In the genomic region with DNA sequence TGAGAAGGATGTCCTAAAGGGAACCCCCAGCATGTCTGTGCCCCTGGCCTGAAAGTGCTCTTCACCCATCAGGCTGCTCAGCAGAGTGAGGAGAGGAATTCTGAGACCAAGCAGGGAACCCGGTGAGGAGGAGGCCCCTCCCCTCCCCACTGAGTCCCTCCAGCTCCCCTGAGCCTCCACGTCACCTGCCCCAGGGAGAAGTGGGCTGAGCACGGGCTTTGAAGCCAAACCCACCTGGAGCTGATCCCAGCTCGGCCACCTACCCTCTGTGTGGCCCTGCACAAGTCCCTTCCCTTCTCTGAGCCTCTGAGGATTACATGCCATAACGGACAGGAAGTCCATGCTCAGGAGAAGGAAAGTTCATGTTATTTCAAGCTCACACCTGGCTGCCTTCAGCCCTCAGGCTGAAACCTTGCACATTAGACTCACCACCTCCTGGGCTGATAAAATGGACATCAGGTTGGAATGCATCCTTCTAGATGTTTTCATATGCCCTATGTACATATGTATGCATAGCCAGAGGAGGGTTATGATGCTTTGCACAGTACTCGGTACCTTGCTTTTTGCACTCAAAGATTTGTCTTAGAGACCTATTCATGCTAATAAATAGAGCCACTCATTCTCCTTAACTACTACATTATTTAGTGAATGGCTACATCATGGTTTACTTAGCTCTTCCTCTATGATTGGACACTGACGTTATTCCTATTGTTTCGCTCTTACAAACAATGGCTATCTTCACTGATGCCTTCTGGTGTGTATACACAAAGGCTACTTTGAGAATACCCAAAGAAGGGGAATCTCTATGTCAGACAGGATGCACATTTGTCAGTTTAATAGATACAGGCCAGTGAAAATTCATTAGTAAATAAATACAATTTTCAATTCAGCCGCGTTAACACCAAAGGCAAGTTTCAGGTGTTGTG, we compare ENCODE assay signal across 18 cellular contexts. TPM values are rescaled to one million over a fixed set of nuclear protein-coding genes. Genes with fewer than 3 reads are reported as not detected.
DNase-seq lines count a peak whose midpoint lies in the region; ATAC-seq and TF ChIP-seq lines count a peak whose summit lies in the region.
"Had no signal": no experiment of that assay in that cellular context is flagged by ENCODE, and none has a peak within 500 bp of the region (broad histone marks: within the 10 kb centered on the region; RNA-seq: fewer than 3 reads in every experiment).

No MANE protein-coding gene starts in this region.

- no peaks in the 10 kb centered on the region for H3K36me3 ChIP-seq in esophagus muscularis mucosa
- H3K36me3 ChIP-seq in aorta (ENCODE audit: control insufficient read depth in 1 of 2, insufficient read depth in 2 of 2, low read length in 1 of 2) = no peaks in the 10 kb centered on the region
- H3K36me3 ChIP-seq in effector memory CD4-positive, alpha-beta T cell (ENCODE audit: control insufficient read depth, insufficient read depth, low read length) = no peaks in the 10 kb centered on the region

- peak; percentile 72 for TF ChIP-seq POLR2A in NB4 (IDR thresholded peaks at IDR 0.05; ENCODE audit: extremely low read depth, insufficient read length)
- no peak for TF ChIP-seq POLR2A in esophagus muscularis mucosa (IDR thresholded peaks at IDR 0.05; ENCODE audit: low read depth)

- H3K27me3 ChIP-seq in esophagus muscularis mucosa (peaks cover 0 to 58% (median 0%) of the 10 kb centered on the region in 4 donors), aorta (ENCODE audit: control insufficient read depth in 1 of 2, insufficient read depth in 2 of 2, low read length in 1 of 2) (no peaks in the 10 kb centered on the region)
- H3K27me3 ChIP-seq in effector memory CD4-positive, alpha-beta T cell (replicated peaks; ENCODE audit: control insufficient read depth, insufficient read depth, low read length, poor library complexity, severe bottlenecking) = no peaks in the 10 kb centered on the region

- whole genome bisulfite sequencing in esophagus muscularis mucosa = 69% methylated on average over 7 of the region's 10 CpGs
- 72 to 73% methylated on average over 10 of the region's 10 CpGs for WGBS in aorta, 2 donors

- TF ChIP-seq CTCF in NB4 (IDR thresholded peaks at IDR 0.05; ENCODE audit: low read depth, low read length) = no peak
- no peak for TF ChIP-seq CTCF in esophagus muscularis mucosa (IDR thresholded peaks at IDR 0.05)

- H3K27ac ChIP-seq in esophagus muscularis mucosa (replicated peaks in 1 of 4) (no peak overlapping the region), aorta (ENCODE audit: low read depth in 1 of 2, low read length in 2 of 2) (no peak overlapping the region)
- no peak overlapping the region for H3K27ac ChIP-seq in effector memory CD4-positive, alpha-beta T cell (ENCODE audit: insufficient read depth, low read length, poor library complexity, severe bottlenecking)
- H3K27ac ChIP-seq: 22Rv1, C4-2B, KMS-11 had no signal

- DNase-seq in DMS53 (lab: John Stamatoyannopoulos, UW) (peak; percentile 25), DMS53 treated with DMSO at 0.1 percent for 48 hours (lab: John Stamatoyannopoulos, UW; ENCODE audit: unreplicated experiment) (no peak), NB4 (ENCODE audit: low read depth) (peak; percentile 76), esophagus muscularis mucosa (ENCODE audit: extremely low spot score) (peak; percentile 78), pons (ENCODE audit: low spot score) (peak; percentile 77), aorta (no peak), MV-4-11 (lab: John Stamatoyannopoulos, UW) (no peak)
- no peak for DNase-seq in effector memory CD4-positive, alpha-beta T cell
- DNase-seq: DMS153, NCI-H2081, NCI-H524 treated with DMSO at 0.1 percent for 48 hours had no signal

- TF ChIP-seq EP300 in esophagus muscularis mucosa (IDR thresholded peaks at IDR 0.05) = no peak

- ATAC-seq in aorta (ENCODE audit: low FRiP score) = no peak
- ATAC-seq: GM12878, Right ventricle myocardium inferior, SK-N-SH treated with all-trans-retinoic acid at 6 μM for 48 hours had no signal

- intact Hi-C loops in esophagus muscularis mucosa (cut with DNase I) = no loop called here
- intact Hi-C loops in aorta (cut with DNase I) = no loop called here

- peaks cover 0 to 6% (median 0%) of the 10 kb centered on the region in 4 donors for H3K9me3 ChIP-seq in esophagus muscularis mucosa
- H3K9me3 ChIP-seq in aorta (ENCODE audit: control insufficient read depth, low read length) = peaks cover 3% of the 10 kb centered on the region
- H3K9me3 ChIP-seq in effector memory CD4-positive, alpha-beta T cell (ENCODE audit: control insufficient read depth, low read length) = no peaks in the 10 kb centered on the region

- H3K4me3 ChIP-seq in NB4 (ENCODE audit: low read depth, low read length) = peak overlapping the region; percentile 58
- H3K4me3 ChIP-seq in esophagus muscularis mucosa = no peak overlapping the region
- H3K4me3 ChIP-seq in aorta (ENCODE audit: low read length in 2 of 2) = no peak overlapping the region
- H3K4me3 ChIP-seq in effector memory CD4-positive, alpha-beta T cell (ENCODE audit: insufficient read depth, low read depth, low read length, poor library complexity, severe bottlenecking) = no peak overlapping the region
- H3K4me3 ChIP-seq: GM12878 had no signal

- no peaks in the 10 kb centered on the region for H3K4me1 ChIP-seq in esophagus muscularis mucosa
- H3K4me1 ChIP-seq in aorta (ENCODE audit: control insufficient read depth in 1 of 2, insufficient read depth in 2 of 2, low read length in 2 of 2) = no peaks in the 10 kb centered on the region
- H3K4me1 ChIP-seq in effector memory CD4-positive, alpha-beta T cell (ENCODE audit: control insufficient read depth, insufficient read depth, low read length, poor library complexity, severe bottlenecking) = no peaks in the 10 kb centered on the region

RNA-seq across cellular contexts. Expression of a gene that starts 31.6 kb away (rescaled TPM):
- 10 to 100 TPM in 3 of 4 donors, 1 to 10 TPM in 1; 10.0 to 16.9 (median 13.4) TPM for total RNA-seq in esophagus muscularis mucosa
- total RNA-seq in aorta = 10 to 100 TPM; 12.5 to 39.5 TPM
- 1 to 10 TPM; 2.1 to 3.4 TPM for polyA plus RNA-seq in aorta
- polyA plus RNA-seq: GM12878 had no signal

RNA-seq across cellular contexts. Expression of a gene that starts 57.9 kb away (rescaled TPM):
- not detected for total RNA-seq in esophagus muscularis mucosa
- total RNA-seq in aorta = not detected
- polyA plus RNA-seq in aorta = not detected
- total RNA-seq: GM12878, MCF 10A, Right ventricle myocardium inferior had no signal
- polyA plus RNA-seq: GM12878 had no signal

Comparison
In these comparisons a context has a peak if more than half of its experiments do, and no peak if none do; other contexts are left out.
1. DNase-seq: peak in DMS53 (single experiment), NB4 (single experiment), esophagus muscularis mucosa (single experiment) and pons (single experiment); none in DMS53 treated with DMSO at 0.1 percent for 48 hours (single experiment), aorta (0 of 2), MV-4-11 (single experiment) and effector memory CD4-positive, alpha-beta T cell (0 of 3).